20 cellular contexts compared by ENCODE assay signal in genomic region chr1:77084457-77084856, GRCh38.
A peak's percentile ranks its signal among the peaks of the same experiment; 100 is the strongest.
DNase-seq lines count a peak whose midpoint lies in the region; ATAC-seq, FAIRE-seq and TF ChIP-seq lines count a peak whose summit lies in the region.
"Had no signal": no experiment of that assay in that cellular context is flagged by ENCODE, and none has a peak within 500 bp of the region (broad histone marks: within the 10 kb centered on the region; RNA-seq: fewer than 3 reads in every experiment).

No MANE protein-coding gene starts in this region.

- TF ChIP-seq RAD21 in H1 (IDR thresholded peaks at IDR 0.05 in 1 of 2, conservative IDR thresholded peaks at IDR 0.05 in 1 of 2; ENCODE audit: low read depth in 2 of 2, low read length in 2 of 2): peak in 1 of 2 experiments; percentile 16; a peak in 1 of 4 replicates

- no peak overlapping the region for H3K18ac ChIP-seq in H9 (ENCODE audit: insufficient read length, low read depth, low read length)
- no peak overlapping the region; the same call in 1 of the 2 replicates for H3K18ac ChIP-seq in H1 (ENCODE audit: extremely low read depth, low read length)

- H3K4me2 ChIP-seq in H9 (ENCODE audit: insufficient read depth, insufficient read length, low read length) (no peak overlapping the region), PC-3 (ENCODE audit: low read length) (no peak overlapping the region), H1 (ENCODE audit: insufficient read depth in 1 of 2, low read depth in 2 of 2, low read length in 2 of 2) (no peak overlapping the region)
- H3K4me2 ChIP-seq: BLaER1 had no signal

- TF ChIP-seq CTCF in H9 (conservative IDR thresholded peaks at IDR 0.05) (peak; percentile 17; the same call in 2 of the 3 replicates), PC-3 (conservative IDR thresholded peaks at IDR 0.05; ENCODE audit: low read depth, low read length) (peak; percentile 24; the same call in 1 of the 2 replicates), H1 (IDR thresholded peaks at IDR 0.05; ENCODE audit: control extremely low read depth in 1 of 3, insufficient read depth in 1 of 3, low read depth in 1 of 3, low read length in 3 of 3) (peak in 1 of 3 experiments; percentile 3; a peak in 2 of 4 replicates), testis (IDR thresholded peaks at IDR 0.05) (no peak)

- H3T11ph ChIP-seq in H9 (ENCODE audit: low read length): no peak overlapping the region

- H3K9me3 Mint-ChIP-seq in H9: no peaks in the 10 kb centered on the region
- H3K9me3 Mint-ChIP-seq in activated T-helper 2 cell treated with anti-CD3 and anti-CD28 coated beads, Interferon-gamma antibody, Interleukin-2, Interleukin-4, amounts not matched to agents 10 μg/mL and 5 μg/mL and 100 μg/mL, durations not matched to agents 14 hours and 24 hours and 36 hours: no peaks in the 10 kb centered on the region
- H3K9me3 Mint-ChIP-seq: CD14-positive monocyte; CD4-positive, alpha-beta memory T cell had no signal

- H4K91ac ChIP-seq in H9 (ENCODE audit: insufficient read length, low read depth, low read length): no peak overlapping the region
- no peak overlapping the region for H4K91ac ChIP-seq in H1 (replicated peaks; ENCODE audit: insufficient read length, low read length)

- H3F3A ChIP-seq in PC-3 (ENCODE audit: low read length, unreplicated experiment): no peaks in the 10 kb centered on the region

- no peak overlapping the region for H2BK120ac ChIP-seq in H9 (ENCODE audit: low read depth, low read length, poor library complexity, severe bottlenecking)
- H2BK120ac ChIP-seq in H1 (replicated peaks; ENCODE audit: low read depth, low read length): no peak overlapping the region

- H3K4me1 Mint-ChIP-seq in H9: peaks cover 38 to 39% of the 10 kb centered on the region in 2 experiments
- H3K4me1 Mint-ChIP-seq in activated T-helper 2 cell treated with anti-CD3 and anti-CD28 coated beads, Interferon-gamma antibody, Interleukin-2, Interleukin-4, amounts not matched to agents 10 μg/mL and 5 μg/mL and 100 μg/mL, durations not matched to agents 14 hours and 24 hours and 36 hours (ENCODE audit: low read depth): no peaks in the 10 kb centered on the region
- H3K4me1 Mint-ChIP-seq: CD14-positive monocyte; CD4-positive, alpha-beta memory T cell had no signal

- no peak overlapping the region for H3K4me3 ChIP-seq in PC-3 (ENCODE audit: low read length)
- H3K4me3 ChIP-seq in H1 (ENCODE audit: extremely low read depth in 1 of 4, insufficient read depth in 2 of 4, low read depth in 3 of 4, low read length in 4 of 4): no peak overlapping the region
- no peak overlapping the region for H3K4me3 ChIP-seq in effector memory CD4-positive, alpha-beta T cell (ENCODE audit: insufficient read depth, low read depth, low read length, poor library complexity, severe bottlenecking)
- H3K4me3 ChIP-seq in testis: no peak overlapping the region
- H3K4me3 ChIP-seq: BLaER1, HAP-1 had no signal

- no TSS peak for BruUV-seq in PC-3 (replicated peaks; lab: Mats Ljungman, UMichigan)

- H3K79me2 ChIP-seq in H9 (ENCODE audit: insufficient read depth, low read length): no peaks in the 10 kb centered on the region
- H3K79me2 ChIP-seq in PC-3 (ENCODE audit: low read length): no peaks in the 10 kb centered on the region
- no peaks in the 10 kb centered on the region for H3K79me2 ChIP-seq in H1 (ENCODE audit: control insufficient read depth in 1 of 2, insufficient read depth in 2 of 2, low read length in 2 of 2)

- H3K9ac ChIP-seq in H9 (ENCODE audit: extremely low read depth, insufficient read length, low read length): no peak overlapping the region
- H3K9ac ChIP-seq in PC-3 (ENCODE audit: low read length): no peak overlapping the region
- no peak overlapping the region for H3K9ac ChIP-seq in H1 (replicated peaks in 1 of 4; ENCODE audit: extremely low read depth in 1 of 4, low read depth in 3 of 4, low read length in 3 of 4)
- H3K9ac ChIP-seq: BLaER1 had no signal

- H3K4me1 ChIP-seq in H9 (ENCODE audit: insufficient read depth, low read length) (peaks cover 6% of the 10 kb centered on the region; the same call in 1 of the 2 replicates), PC-3 (ENCODE audit: insufficient read depth, low read length) (no peaks in the 10 kb centered on the region), H1 (replicated peaks in 1 of 4; ENCODE audit: control insufficient read depth in 3 of 4, insufficient read depth in 4 of 4, low read length in 3 of 4) (peaks cover 2 to 5% (median 4%) of the 10 kb centered on the region in 4 experiments; a peak in 6 of 7 replicates), testis (no peaks in the 10 kb centered on the region)
- H3K4me1 ChIP-seq in effector memory CD4-positive, alpha-beta T cell (ENCODE audit: control insufficient read depth, insufficient read depth, low read length, poor library complexity, severe bottlenecking): no peaks in the 10 kb centered on the region
- H3K4me1 ChIP-seq: BLaER1 had no signal

- POLR2A ChIA-PET in PC-3 (lab: Charles Lee; ENCODE audit: unreplicated experiment) (no interaction called here), H1 (lab: Charles Lee; ENCODE audit: partially characterized antibody) (no interaction called here)

- H3K4me3 Mint-ChIP-seq in H9: no peak overlapping the region
- no peak overlapping the region for H3K4me3 Mint-ChIP-seq in activated T-helper 2 cell treated with anti-CD3 and anti-CD28 coated beads, Interferon-gamma antibody, Interleukin-2, Interleukin-4, amounts not matched to agents 10 μg/mL and 5 μg/mL and 100 μg/mL, durations not matched to agents 14 hours and 24 hours and 36 hours (ENCODE audit: low read depth)
- H3K4me3 Mint-ChIP-seq: CD14-positive monocyte; CD4-positive, alpha-beta memory T cell had no signal

- peak; percentile 12 for DNase-seq in ELF-1 (ENCODE audit: low read depth, low spot score)
- DNase-seq in H9: no peak
- no peak for DNase-seq in PC-3
- no peak for DNase-seq in H1 (ENCODE audit: low read depth in 1 of 2, low spot score in 2 of 2)
- no peak for DNase-seq in activated T-helper 2 cell treated with anti-CD3 and anti-CD28 coated beads, Interferon-gamma antibody, Interleukin-2, Interleukin-4, amounts not matched to agents 10 μg/mL and 5 μg/mL and 100 μg/mL, durations not matched to agents 14 hours and 24 hours and 36 hours (ENCODE audit: low spot score)
- no peak for DNase-seq in effector memory CD4-positive, alpha-beta T cell
- DNase-seq in testis: no peak
- DNase-seq: 8988T; CD4-positive, alpha-beta memory T cell; DMS79 treated with DMSO at 0.1 percent for 48 hours; GOT3; IMR-90; KBM-7 had no signal

- no peaks in the 10 kb centered on the region for H3K27me3 Mint-ChIP-seq in H9 (ENCODE audit: low read depth)
- no peaks in the 10 kb centered on the region for H3K27me3 Mint-ChIP-seq in activated T-helper 2 cell treated with anti-CD3 and anti-CD28 coated beads, Interferon-gamma antibody, Interleukin-2, Interleukin-4, amounts not matched to agents 10 μg/mL and 5 μg/mL and 100 μg/mL, durations not matched to agents 14 hours and 24 hours and 36 hours (ENCODE audit: low read depth)
- H3K27me3 Mint-ChIP-seq: CD4-positive, alpha-beta memory T cell had no signal

- H2BK15ac ChIP-seq in H9 (ENCODE audit: low read depth, low read length): no peak overlapping the region
- no peak overlapping the region for H2BK15ac ChIP-seq in H1 (ENCODE audit: low read length)

- H3K14ac ChIP-seq in H9 (ENCODE audit: insufficient read depth, low read length): no peak overlapping the region
- H3K14ac ChIP-seq in H1 (ENCODE audit: insufficient read length): no peak overlapping the region

- H4K20me1 ChIP-seq in H9 (ENCODE audit: control insufficient read depth, insufficient read depth, insufficient read length) (no peaks in the 10 kb centered on the region), PC-3 (ENCODE audit: low read length) (no peaks in the 10 kb centered on the region), H1 (replicated peaks in 1 of 2; ENCODE audit: control insufficient read depth in 1 of 2, insufficient read depth in 2 of 2, low read length in 2 of 2) (no peaks in the 10 kb centered on the region)
- H4K20me1 ChIP-seq: BLaER1 had no signal

- H3K23me2 ChIP-seq in H9 (ENCODE audit: insufficient read length, low read depth, low read length, poor library complexity, severe bottlenecking) (no peaks in the 10 kb centered on the region), H1 (ENCODE audit: low read depth, low read length) (no peaks in the 10 kb centered on the region)

- H2AFZ ChIP-seq in H9 (ENCODE audit: low read length): no peak overlapping the region
- no peak overlapping the region for H2AFZ ChIP-seq in PC-3 (ENCODE audit: low read length)
- no peak overlapping the region for H2AFZ ChIP-seq in H1 (ENCODE audit: low read length)

- intact Hi-C loops in PC-3 (cut with micrococcal nuclease) (no loop called here), testis (cut with DNase I; ENCODE audit: low total_unique reads) (no loop called here)
- intact Hi-C loops in activated T-helper 2 cell treated with anti-CD3 and anti-CD28 coated beads, Interferon-gamma antibody, Interleukin-2, Interleukin-4, amounts not matched to agents 10 μg/mL and 5 μg/mL and 100 μg/mL, durations not matched to agents 14 hours and 24 hours and 36 hours (cut with micrococcal nuclease): no loop called here

- no peak overlapping the region for H3K56ac ChIP-seq in H9 (ENCODE audit: insufficient read length, low read depth, low read length)
- H3K56ac ChIP-seq in H1 (replicated peaks; ENCODE audit: insufficient read length, low read depth, low read length): no peak overlapping the region

- TF ChIP-seq POLR2A in H1 (IDR thresholded peaks at IDR 0.05; ENCODE audit: control extremely low read depth in 1 of 2, low read depth in 2 of 2, low read length in 2 of 2) (no peak), testis (IDR thresholded peaks at IDR 0.05) (no peak)

- H3K9me3 ChIP-seq in H9 (ENCODE audit: control insufficient read depth, low read depth, low read length) (no peaks in the 10 kb centered on the region), PC-3 (ENCODE audit: low read length) (no peaks in the 10 kb centered on the region), H1 (ENCODE audit: insufficient read depth in 2 of 2, low read depth in 1 of 2, low read length in 1 of 2) (no peaks in the 10 kb centered on the region), testis (no peaks in the 10 kb centered on the region)
- H3K9me3 ChIP-seq in effector memory CD4-positive, alpha-beta T cell (ENCODE audit: control insufficient read depth, low read length): no peaks in the 10 kb centered on the region
- H3K9me3 ChIP-seq: BLaER1, HAP-1 had no signal

- H3K23ac ChIP-seq in H9 (ENCODE audit: insufficient read length, low read depth, low read length) (no peak overlapping the region), H1 (ENCODE audit: insufficient read length) (no peak overlapping the region)

- no peak overlapping the region for H2BK20ac ChIP-seq in H9 (ENCODE audit: low read depth, low read length, poor library complexity, severe bottlenecking)
- H2BK20ac ChIP-seq in H1 (ENCODE audit: low read length): no peak overlapping the region

- H3K4ac ChIP-seq in H9 (ENCODE audit: low read depth, low read length) (no peak overlapping the region), H1 (replicated peaks; ENCODE audit: insufficient read length, low read depth, low read length) (no peak overlapping the region)

- H4K8ac ChIP-seq in H9 (replicated peaks; ENCODE audit: insufficient read length, low read depth, low read length) (no peak overlapping the region), H1 (ENCODE audit: extremely low read depth, insufficient read depth, low read length) (no peak overlapping the region)

- no peak overlapping the region for H2AK5ac ChIP-seq in H9 (ENCODE audit: insufficient read length, low read length)
- no peak overlapping the region for H2AK5ac ChIP-seq in H1 (ENCODE audit: low read depth, low read length)

- H2BK12ac ChIP-seq in H9 (ENCODE audit: insufficient read length, low read depth, low read length) (no peak overlapping the region), H1 (ENCODE audit: low read depth, low read length) (peak overlapping the region; percentile 6; the same call in 1 of the 2 replicates)

- no peaks in the 10 kb centered on the region for H3K27me3 ChIP-seq in H9 (ENCODE audit: insufficient read depth, low read length)
- no peaks in the 10 kb centered on the region for H3K27me3 ChIP-seq in PC-3 (ENCODE audit: low read length)
- no peaks in the 10 kb centered on the region for H3K27me3 ChIP-seq in H1 (replicated peaks in 1 of 4; ENCODE audit: control insufficient read depth in 3 of 4, extremely low read depth in 1 of 4, insufficient read depth in 3 of 4, low read length in 3 of 4)
- H3K27me3 ChIP-seq in effector memory CD4-positive, alpha-beta T cell (replicated peaks; ENCODE audit: control insufficient read depth, insufficient read depth, low read length, poor library complexity, severe bottlenecking): no peaks in the 10 kb centered on the region
- H3K27me3 ChIP-seq in testis: no peaks in the 10 kb centered on the region
- H3K27me3 ChIP-seq: BLaER1 had no signal

- ATAC-seq in PC-3 (no peak), GM19397 (IDR thresholded peaks at IDR 0.05; ENCODE audit: unreplicated experiment) (no peak)

- WGBS in H9 (ENCODE audit: extremely low coverage, insufficient read length, low lambda C conversion rate): no CpG with 5 or more reads among the region's 2 CpGs
- WGBS in H1 (ENCODE audit: extremely low coverage in 1 of 2, insufficient coverage in 1 of 2, insufficient read length in 1 of 2, insufficient replicate concordance in 2 of 2, low coverage in 1 of 2, low lambda C conversion rate in 2 of 2, missing lambda C conversion rate in 1 of 2), 2 experiments: 80% methylated on average over 2 of the region's 2 CpGs; no CpG with 5 or more reads in 1 of the 2 experiments
- 67 to 100% methylated on average over 1 to 2 of the region's 2 CpGs for WGBS in testis, 2 donors

- H3K27ac ChIP-seq in H9 (ENCODE audit: insufficient read length, low read depth, low read length) (no peak overlapping the region), PC-3 (ENCODE audit: low read length) (no peak overlapping the region), H1 (ENCODE audit: low read depth, low read length) (no peak overlapping the region), testis (no peak overlapping the region)
- H3K27ac ChIP-seq in effector memory CD4-positive, alpha-beta T cell (ENCODE audit: insufficient read depth, low read length, poor library complexity, severe bottlenecking): no peak overlapping the region
- H3K27ac ChIP-seq: BLaER1, HL-60 had no signal

- no peak overlapping the region for H3K27ac Mint-ChIP-seq in H9
- no peak overlapping the region for H3K27ac Mint-ChIP-seq in activated T-helper 2 cell treated with anti-CD3 and anti-CD28 coated beads, Interferon-gamma antibody, Interleukin-2, Interleukin-4, amounts not matched to agents 10 μg/mL and 5 μg/mL and 100 μg/mL, durations not matched to agents 14 hours and 24 hours and 36 hours
- H3K27ac Mint-ChIP-seq: CD14-positive monocyte had no signal

- H3K36me3 Mint-ChIP-seq in H9 (ENCODE audit: insufficient read depth in 1 of 3, low read depth in 3 of 3): peaks cover 0 to 2% (median 0%) of the 10 kb centered on the region in 3 experiments; a peak in 3 of 7 replicates
- no peaks in the 10 kb centered on the region for H3K36me3 Mint-ChIP-seq in activated T-helper 2 cell treated with anti-CD3 and anti-CD28 coated beads, Interferon-gamma antibody, Interleukin-2, Interleukin-4, amounts not matched to agents 10 μg/mL and 5 μg/mL and 100 μg/mL, durations not matched to agents 14 hours and 24 hours and 36 hours (ENCODE audit: low read depth)

- no peaks in the 10 kb centered on the region for H3K79me1 ChIP-seq in H9 (ENCODE audit: insufficient read depth, low read depth, low read length, poor library complexity, severe bottlenecking)
- no peaks in the 10 kb centered on the region for H3K79me1 ChIP-seq in H1 (ENCODE audit: low read depth, low read length)

- CTCF ChIA-PET in PC-3 (lab: Charles Lee) (no interaction called here), H1 (lab: Charles Lee; ENCODE audit: partially characterized antibody) (interaction anchor here (0.5 to 2.9 kb wide), 8 partner anchors 9 to 724 kb away, joined by 3 to 7 read pairs (median 3); no protein-coding TSS in a partner anchor)

- no peak overlapping the region for H2BK5ac ChIP-seq in H9 (ENCODE audit: insufficient read length, low read length)
- H2BK5ac ChIP-seq in H1 (ENCODE audit: low read depth, low read length): no peak overlapping the region

- no peaks in the 10 kb centered on the region for H3K9me2 ChIP-seq in PC-3 (replicated peaks; ENCODE audit: low read length)

- TF ChIP-seq EP300 in H1 (IDR thresholded peaks at IDR 0.05; ENCODE audit: borderline replicate concordance in 1 of 2, low read depth in 2 of 2, low read length in 2 of 2): no peak

- H3K36me3 ChIP-seq in PC-3 (ENCODE audit: low read depth, low read length) (no peaks in the 10 kb centered on the region), H1 (ENCODE audit: control insufficient read depth in 2 of 4, insufficient read depth in 4 of 4, low read length in 3 of 4) (no peaks in the 10 kb centered on the region), testis (ENCODE audit: low read depth, missing control alignments) (no peaks in the 10 kb centered on the region)
- H3K36me3 ChIP-seq in effector memory CD4-positive, alpha-beta T cell (ENCODE audit: control insufficient read depth, insufficient read depth, low read length): peaks cover 4% of the 10 kb centered on the region
- H3K36me3 ChIP-seq: BLaER1, HAP-1 had no signal

- no peak for FAIRE-seq in H1 (lab: Jason Lieb, UNC)
- FAIRE-seq: GM12891, GM19239 had no signal

- H4K5ac ChIP-seq in H9 (ENCODE audit: insufficient read length, low read depth, low read length) (no peak overlapping the region), H1 (ENCODE audit: insufficient read length, low read depth, low read length) (no peak overlapping the region)

Comparison
In these comparisons a context has a peak if more than half of its experiments do, and no peak if none do; other contexts are left out.
1. CTCF ChIP-seq: peak in H9 (single experiment) and PC-3 (single experiment); none in testis (0 of 3).